Comparison of ENCODE assay signal across 26 cellular contexts in the genomic region with DNA sequence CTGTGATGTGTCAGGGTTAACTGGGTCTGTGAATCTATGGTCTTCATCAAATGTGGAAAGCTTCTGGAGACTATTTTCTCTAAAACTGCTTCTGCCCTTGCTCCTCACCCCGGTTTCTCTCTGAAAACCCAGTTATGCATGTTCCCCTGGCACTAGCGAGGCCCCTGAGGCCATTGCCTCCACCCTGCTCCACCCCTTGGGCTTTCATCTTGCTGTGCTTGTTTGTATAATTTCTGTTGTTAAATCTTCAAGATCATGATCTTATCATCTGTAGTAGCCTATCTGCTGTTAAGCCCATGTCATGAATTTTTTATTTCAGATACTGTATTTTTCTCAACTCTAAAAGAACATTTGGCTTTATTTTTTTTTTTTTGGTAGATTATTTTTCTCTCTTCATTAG.
"Had no signal": no experiment of that assay in that cellular context is flagged by ENCODE, and none has a peak within 500 bp of the region (broad histone marks: within the 10 kb centered on the region; RNA-seq: fewer than 3 reads in every experiment).

No MANE protein-coding gene starts in this region.

- H3K4me1 ChIP-seq: breast epithelium, gastrocnemius medialis, neural progenitor cell, spleen, tibial nerve had no signal

- H3K4me3 ChIP-seq: breast epithelium, esophagus squamous epithelium, gastrocnemius medialis, neural progenitor cell, spleen, tibial nerve had no signal

- DNase-seq: activated CD4-positive, alpha-beta memory T cell treated with anti-CD3 and anti-CD28 coated beads for 36 hours; activated CD4-positive, alpha-beta T cell treated with anti-CD3 and anti-CD28 coated beads, Interleukin-2, amount 10 ng/mL, durations not matched to agents 24 days and 14 days; activated CD4-positive, CD25-positive, alpha-beta regulatory T cell treated with anti-CD3 and anti-CD28 coated beads, Interleukin-2, amount 50 U/mL, for 72 hours; activated CD8-positive, alpha-beta memory T cell treated with anti-CD3 and anti-CD28 coated beads, Interleukin-2, amount 50 U/mL, for 4 hours; activated naive CD8-positive, alpha-beta T cell treated with anti-CD3 and anti-CD28 coated beads, Interleukin-2, amount 50 U/mL, for 24 hours; activated T-cell treated with anti-CD3 and anti-CD28 coated beads, Interleukin-2, amount 50 U/mL, for 4 hours; amygdala; central memory CD4-positive, alpha-beta T cell; endodermal cell; esophagus squamous epithelium; gastrocnemius medialis; glutamatergic neuron; kidney; natural killer cell; occipital lobe; right cardiac atrium; spleen; stimulated activated naive CD4-positive, alpha-beta T cell treated with Interleukin-2 at 50 U/mL for 16 hours; T-helper 9 cell had no signal

- H3K4me3 Mint-ChIP-seq: activated CD4-positive, alpha-beta memory T cell treated with anti-CD3 and anti-CD28 coated beads for 36 hours; activated CD4-positive, alpha-beta T cell treated with anti-CD3 and anti-CD28 coated beads, Interleukin-2, amount 10 ng/mL, durations not matched to agents 24 days and 14 days; activated naive CD4-positive, alpha-beta T cell treated with anti-CD3 and anti-CD28 coated beads, Interleukin-2, amount 50 U/mL, for 24 hours; activated naive CD8-positive, alpha-beta T cell treated with anti-CD3 and anti-CD28 coated beads, Interleukin-2, amount 50 U/mL, for 24 hours; activated T-cell treated with anti-CD3 and anti-CD28 coated beads, Interleukin-2, amount 50 U/mL, for 4 hours; dendritic cell treated with granulocyte-macrophage colony-stimulating factor and Interleukin-4, amounts not matched to agents 40 ng/mL and 50 ng/mL, for 4 days; endodermal cell; natural killer cell; neural progenitor cell had no signal

- H3K27me3 Mint-ChIP-seq: activated CD4-positive, alpha-beta memory T cell treated with anti-CD3 and anti-CD28 coated beads for 36 hours; activated CD4-positive, alpha-beta T cell treated with anti-CD3 and anti-CD28 coated beads, Interleukin-2, amount 10 ng/mL, durations not matched to agents 24 days and 14 days; activated naive CD4-positive, alpha-beta T cell treated with anti-CD3 and anti-CD28 coated beads, Interleukin-2, amount 50 U/mL, for 24 hours; activated naive CD8-positive, alpha-beta T cell treated with anti-CD3 and anti-CD28 coated beads, Interleukin-2, amount 50 U/mL, for 24 hours; dendritic cell treated with granulocyte-macrophage colony-stimulating factor and Interleukin-4, amounts not matched to agents 40 ng/mL and 50 ng/mL, for 4 days had no signal

- H3K4me1 Mint-ChIP-seq: activated CD4-positive, alpha-beta T cell treated with anti-CD3 and anti-CD28 coated beads, Interleukin-2, amount 10 ng/mL, durations not matched to agents 24 days and 14 days; activated naive CD4-positive, alpha-beta T cell treated with anti-CD3 and anti-CD28 coated beads, Interleukin-2, amount 50 U/mL, for 24 hours; activated naive CD8-positive, alpha-beta T cell treated with anti-CD3 and anti-CD28 coated beads, Interleukin-2, amount 50 U/mL, for 24 hours; endodermal cell; natural killer cell; neural progenitor cell had no signal

- H3K27ac ChIP-seq: breast epithelium, epithelial cell of prostate, esophagus squamous epithelium, gastrocnemius medialis, neural progenitor cell, spleen, tibial nerve had no signal

- H3K9me3 Mint-ChIP-seq: neural progenitor cell had no signal

- H3K27me3 ChIP-seq: breast epithelium, esophagus squamous epithelium, gastrocnemius medialis, neural progenitor cell, spleen, tibial nerve had no signal

- ATAC-seq: activated naive CD8-positive, alpha-beta T cell treated with anti-CD3 and anti-CD28 coated beads, Interleukin-2, amount 50 U/mL, for 24 hours; activated T-cell treated with anti-CD3 and anti-CD28 coated beads, Interleukin-2, amount 50 U/mL, for 4 hours; gastrocnemius medialis; natural killer cell; right cardiac atrium had no signal

- H3K27ac Mint-ChIP-seq: activated CD4-positive, alpha-beta memory T cell treated with anti-CD3 and anti-CD28 coated beads for 36 hours; activated CD4-positive, alpha-beta T cell treated with anti-CD3 and anti-CD28 coated beads, Interleukin-2, amount 10 ng/mL, durations not matched to agents 24 days and 14 days; activated naive CD8-positive, alpha-beta T cell treated with anti-CD3 and anti-CD28 coated beads, Interleukin-2, amount 50 U/mL, for 24 hours; activated T-helper 2 cell treated with anti-CD3 and anti-CD28 coated beads, Interferon-gamma antibody, Interleukin-2, Interleukin-4, amounts not matched to agents 10 μg/mL and 5 μg/mL and 100 μg/mL, durations not matched to agents 14 hours and 24 hours and 36 hours; dendritic cell treated with granulocyte-macrophage colony-stimulating factor and Interleukin-4, amounts not matched to agents 40 ng/mL and 50 ng/mL, for 4 days; endodermal cell; natural killer cell; neural progenitor cell had no signal
